In the genomic region with DNA sequence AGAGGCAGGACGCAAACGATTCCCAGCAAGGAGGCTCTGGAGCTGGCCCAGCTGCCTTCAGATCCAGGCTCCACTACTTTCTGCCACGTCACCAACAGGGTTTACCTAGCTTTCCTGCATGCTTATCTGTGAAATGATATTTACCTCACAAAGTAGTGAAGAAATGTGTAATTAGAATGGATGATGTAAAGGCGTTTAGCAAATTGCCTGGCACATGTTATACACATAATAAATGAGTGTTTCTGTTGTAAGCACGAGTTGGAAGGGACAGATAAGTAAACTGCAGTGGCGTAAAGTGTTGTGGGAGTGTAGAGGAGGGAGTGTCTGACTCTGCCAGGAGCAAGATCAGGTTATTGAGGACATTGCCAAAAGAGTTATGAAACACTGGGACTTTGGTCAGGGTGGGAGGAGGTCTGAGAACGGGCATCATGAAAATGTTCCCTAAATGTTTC, we compare ENCODE assay signal across 2 cellular contexts.
TF ChIP-seq lines count a peak whose summit lies in the region.

No MANE protein-coding gene starts in this region.

TF ChIP-seq in IMR-90, 13 proteins besides CTCF, POLR2A, EP300 and RAD21:
- no peak for TF ChIP-seq CHD1 (IDR thresholded peaks at IDR 0.05; ENCODE audit: low read depth, low read length)
- no peak for TF ChIP-seq MAFK (IDR thresholded peaks at IDR 0.05; ENCODE audit: low read depth, low read length)
- TF ChIP-seq RCOR1 (IDR thresholded peaks at IDR 0.05; ENCODE audit: insufficient replicate concordance, low read length), result no peak
- TF ChIP-seq, protein P1, sequence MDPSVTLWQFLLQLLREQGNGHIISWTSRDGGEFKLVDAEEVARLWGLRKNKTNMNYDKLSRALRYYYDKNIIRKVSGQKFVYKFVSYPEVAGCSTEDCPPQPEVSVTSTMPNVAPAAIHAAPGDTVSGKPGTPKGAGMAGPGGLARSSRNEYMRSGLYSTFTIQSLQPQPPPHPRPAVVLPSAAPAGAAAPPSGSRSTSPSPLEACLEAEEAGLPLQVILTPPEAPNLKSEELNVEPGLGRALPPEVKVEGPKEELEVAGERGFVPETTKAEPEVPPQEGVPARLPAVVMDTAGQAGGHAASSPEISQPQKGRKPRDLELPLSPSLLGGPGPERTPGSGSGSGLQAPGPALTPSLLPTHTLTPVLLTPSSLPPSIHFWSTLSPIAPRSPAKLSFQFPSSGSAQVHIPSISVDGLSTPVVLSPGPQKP (IDR thresholded peaks at IDR 0.05; ENCODE audit: borderline replicate concordance, low read depth, low read length), result no peak
- TF ChIP-seq CEBPB (IDR thresholded peaks at IDR 0.05; ENCODE audit: low read depth, low read length), result no peak
- TF ChIP-seq FOS (IDR thresholded peaks at IDR 0.05; ENCODE audit: low read depth, low read length), result no peak
- TF ChIP-seq BHLHE40 (IDR thresholded peaks at IDR 0.05; ENCODE audit: low read depth, low read length), result no peak
- no peak for TF ChIP-seq MXI1 (IDR thresholded peaks at IDR 0.05; ENCODE audit: borderline replicate concordance, low read depth, low read length)
- no peak for TF ChIP-seq USF2 (IDR thresholded peaks at IDR 0.05; ENCODE audit: low read depth, low read length)
- no peak for TF ChIP-seq MAZ (IDR thresholded peaks at IDR 0.05; ENCODE audit: borderline replicate concordance, low read depth, low read length)
- no peak for TF ChIP-seq RFX5 (IDR thresholded peaks at IDR 0.05; ENCODE audit: low read depth, low read length)
- no peak for TF ChIP-seq NFE2L2 (IDR thresholded peaks at IDR 0.05; ENCODE audit: low read depth, low read length)

TF ChIP-seq in H1, 55 proteins besides CTCF, POLR2A, EP300 and RAD21:
- TF ChIP-seq JUND (IDR thresholded peaks at IDR 0.05; ENCODE audit: low read length) (no peak), HDAC2 (IDR thresholded peaks at IDR 0.05; ENCODE audit: borderline replicate concordance in 1 of 2, low read depth in 2 of 2, low read length in 2 of 2) (no peak), RBBP5 (IDR thresholded peaks at IDR 0.05; ENCODE audit: borderline replicate concordance, low read depth, low read length) (no peak), GTF2F1 (IDR thresholded peaks at IDR 0.05; ENCODE audit: borderline replicate concordance, low read depth, low read length) (no peak), TEAD4 (IDR thresholded peaks at IDR 0.05; ENCODE audit: low read depth, low read length) (no peak), PHF8 (conservative IDR thresholded peaks at IDR 0.05; ENCODE audit: low read depth, low read length) (no peak), ZNF274 (IDR thresholded peaks at IDR 0.05; ENCODE audit: borderline replicate concordance, extremely low read depth, low read length) (no peak)
